ENCODE assay signal across 22 cellular contexts in the genomic region with DNA sequence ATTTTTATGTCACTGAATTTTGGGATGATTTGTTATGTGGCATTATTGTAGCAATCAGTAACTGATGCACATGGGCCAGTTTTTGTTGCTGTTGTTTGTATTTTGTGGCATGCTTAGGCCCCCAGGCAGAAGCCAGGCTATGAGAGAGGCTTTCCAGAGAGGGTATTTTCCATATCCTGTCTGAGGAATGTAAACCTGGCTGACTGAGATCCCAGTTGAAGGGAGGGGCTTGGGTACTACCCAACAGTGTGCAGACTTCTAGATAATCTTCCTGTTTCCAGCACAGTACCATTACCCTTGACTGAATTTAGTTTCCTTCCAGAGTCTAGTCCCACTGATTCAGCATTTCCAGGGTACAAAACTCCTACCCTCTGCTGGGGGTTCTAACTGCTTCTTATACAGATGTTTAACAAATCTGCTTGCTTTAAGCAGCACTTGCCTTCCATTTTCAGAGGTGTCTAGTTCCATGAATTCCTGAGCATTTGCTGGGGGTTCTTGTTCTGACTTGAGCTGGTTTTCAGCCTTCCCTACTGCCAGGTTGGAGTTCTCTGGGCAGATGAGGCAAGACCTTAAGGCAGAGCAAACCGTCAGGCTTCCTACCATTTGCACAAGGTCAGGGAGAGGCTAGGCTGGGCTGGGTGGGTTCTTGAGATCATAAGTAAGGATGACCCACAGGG.
DNase-seq lines count a peak whose midpoint lies in the region; ATAC-seq and TF ChIP-seq lines count a peak whose summit lies in the region.
"Had no signal": no experiment of that assay in that cellular context is flagged by ENCODE, and none has a peak within 500 bp of the region (broad histone marks: within the 10 kb centered on the region; RNA-seq: fewer than 3 reads in every experiment).

No MANE protein-coding gene starts in this region.

- H3K4me2 ChIP-seq in IMR-90 (ENCODE audit: low read depth, low read length): no peak overlapping the region
- H3K4me2 ChIP-seq: BLaER1 had no signal

- no peak overlapping the region; the same call in 1 of the 2 replicates for H3K56ac ChIP-seq in IMR-90 (ENCODE audit: extremely low read depth, insufficient read depth, low read length)

- H2BK20ac ChIP-seq in IMR-90 (ENCODE audit: low read depth, low read length): peak overlapping the region; percentile 10; the same call in 1 of the 2 replicates

- TF ChIP-seq CTCF in IMR-90 (conservative IDR thresholded peaks at IDR 0.05; ENCODE audit: low read depth, low read length) (no peak), epithelial cell of esophagus (IDR thresholded peaks at IDR 0.05; ENCODE audit: insufficient read depth, low read depth, low read length, missing control alignments) (no peak), mucosa of descending colon (IDR thresholded peaks at IDR 0.05) (no peak)

- no peak overlapping the region for H3K4me3 Mint-ChIP-seq in activated T-cell treated with anti-CD3 and anti-CD28 coated beads, Interleukin-2, amount 50 U/mL, for 24 hours
- H3K4me3 Mint-ChIP-seq: stimulated activated memory B cell treated with anti-CD40 and anti-IgM and Interleukin-4, amounts not matched to agents 10 μg/mL and 1 μg/mL and 100 μg/mL, for 72 hours; WTC11 had no signal

- peak overlapping the region; percentile 66 for H3K18ac ChIP-seq in IMR-90 (ENCODE audit: low read depth, low read length)

- H3K14ac ChIP-seq in IMR-90 (replicated peaks; ENCODE audit: low read depth, low read length): peak overlapping the region; percentile 61; the same call in 1 of the 2 replicates

- POLR2A ChIA-PET in IMR-90 (lab: Charles Lee; ENCODE audit: unreplicated experiment): no interaction called here

- 0 out of 2 replicates have a peak overlapping the region, but pooled peaks have one; percentile 16 for H4K91ac ChIP-seq in IMR-90 (ENCODE audit: insufficient read depth, low read depth, low read length)

- no peaks in the 10 kb centered on the region for H3K9me1 ChIP-seq in IMR-90 (ENCODE audit: insufficient read depth, low read length)

- no TSS peak for BruUV-seq in IMR-90 (replicated peaks; lab: Mats Ljungman, UMichigan)

- H4K8ac ChIP-seq in IMR-90 (ENCODE audit: low read depth in 2 of 2, low read length in 2 of 2): peak overlapping the region; percentile 59 to 83

- no peak for TF ChIP-seq RAD21 in IMR-90 (IDR thresholded peaks at IDR 0.05; ENCODE audit: low read length)

- H2AFZ ChIP-seq in IMR-90 (replicated peaks; ENCODE audit: low read length, poor library complexity): no peak overlapping the region

- no CpG with 5 or more reads among the region's 1 CpG for WGBS in IMR-90 (ENCODE audit: extremely low coverage in 2 of 2, insufficient read length in 1 of 2), 2 experiments

- H3K9me3 ChIP-seq in IMR-90 (ENCODE audit: control insufficient read depth, insufficient read depth, low read length): peaks cover 3% of the 10 kb centered on the region
- H3K9me3 ChIP-seq in mucosa of descending colon: no peaks in the 10 kb centered on the region
- H3K9me3 ChIP-seq: gastrocnemius medialis, suprapubic skin had no signal

- no peaks in the 10 kb centered on the region for H3K27me3 ChIP-seq in IMR-90 (ENCODE audit: control insufficient read depth, insufficient read depth, low read length)
- H3K27me3 ChIP-seq: gastrocnemius medialis, suprapubic skin had no signal

- H3K9ac ChIP-seq in IMR-90 (ENCODE audit: low read depth, low read length): no peak overlapping the region
- H3K9ac ChIP-seq: BLaER1 had no signal

- H3K27me3 Mint-ChIP-seq in activated T-cell treated with anti-CD3 and anti-CD28 coated beads, Interleukin-2, amount 50 U/mL, for 24 hours: peaks cover 76% of the 10 kb centered on the region
- H3K27me3 Mint-ChIP-seq: stimulated activated memory B cell treated with anti-CD40 and anti-IgM and Interleukin-4, amounts not matched to agents 10 μg/mL and 1 μg/mL and 100 μg/mL, for 72 hours had no signal

- no peak overlapping the region for H3K4me3 ChIP-seq in IMR-90 (ENCODE audit: insufficient read depth, low read depth, low read length)
- H3K4me3 ChIP-seq in epithelial cell of esophagus (ENCODE audit: low read length): no peak overlapping the region
- no peak overlapping the region for H3K4me3 ChIP-seq in mucosa of descending colon
- H3K4me3 ChIP-seq: BLaER1, gastrocnemius medialis, suprapubic skin had no signal

- peak overlapping the region; percentile 84 for H3K4ac ChIP-seq in IMR-90 (ENCODE audit: low read depth, low read length)

- intact Hi-C loops in IMR-90 (cut with micrococcal nuclease): no loop called here
- intact Hi-C loops in mucosa of descending colon (cut with DNase I, micrococcal nuclease): no loop called here

- peak overlapping the region; percentile 34 for H4K5ac ChIP-seq in IMR-90 (ENCODE audit: low read depth, low read length)

- peak overlapping the region; percentile 89 for H2BK5ac ChIP-seq in IMR-90 (ENCODE audit: low read depth, low read length, poor library complexity, severe bottlenecking)

- TF ChIP-seq POLR2A in IMR-90 (IDR thresholded peaks at IDR 0.05; ENCODE audit: low read depth, low read length): no peak

- H3K79me1 ChIP-seq in IMR-90 (ENCODE audit: low read depth in 1 of 2, low read length in 2 of 2): no peaks in the 10 kb centered on the region

- peak overlapping the region; percentile 29; the same call in 1 of the 3 replicates for H2BK15ac ChIP-seq in IMR-90 (ENCODE audit: low read depth, low read length)

- dilution Hi-C loops in IMR-90 (cut with HindIII; ENCODE audit: low sequenced_read_pairs, unreplicated experiment): no loop called here

- H2AK9ac ChIP-seq in IMR-90 (replicated peaks; ENCODE audit: low read depth, low read length, poor library complexity): no peak overlapping the region

- no peaks in the 10 kb centered on the region for H4K20me1 ChIP-seq in IMR-90 (ENCODE audit: insufficient read depth, low read length)
- H4K20me1 ChIP-seq: BLaER1 had no signal

- H3K27ac ChIP-seq in IMR-90 (ENCODE audit: insufficient read depth, low read length): peak overlapping the region; percentile 98
- H3K27ac ChIP-seq: BLaER1, suprapubic skin had no signal

- H3K36me3 ChIP-seq in IMR-90 (ENCODE audit: control insufficient read depth, insufficient read depth, low read length): no peaks in the 10 kb centered on the region
- H3K36me3 ChIP-seq in mucosa of descending colon (ENCODE audit: low read depth): no peaks in the 10 kb centered on the region
- H3K36me3 ChIP-seq: BLaER1, gastrocnemius medialis, suprapubic skin had no signal

- H3K4me1 Mint-ChIP-seq in activated T-cell treated with anti-CD3 and anti-CD28 coated beads, Interleukin-2, amount 50 U/mL, for 24 hours (ENCODE audit: low read depth): no peaks in the 10 kb centered on the region

- CTCF ChIA-PET in IMR-90 (lab: Yijun Ruan, JAX): interaction anchor here (1.5 kb wide), 1 partner anchor 518 kb away, joined by 3 read pairs; no protein-coding TSS in a partner anchor

- peak; percentile 7 for DNase-seq in A172 (ENCODE audit: low spot score)
- peak; percentile 54 for DNase-seq in IMR-90
- peak; percentile 27 for DNase-seq in epithelial cell of esophagus (ENCODE audit: low read depth)
- DNase-seq in mucosa of descending colon: no peak
- no peak for DNase-seq in activated T-cell treated with anti-CD3 and anti-CD28 coated beads, Interleukin-2, amount 50 U/mL, for 24 hours
- DNase-seq in medulla oblongata (ENCODE audit: extremely low spot score): no peak
- DNase-seq in KG1 (lab: John Stamatoyannopoulos, UW): no peak
- DNase-seq: aorta, COR-L47, erythroblast, gastrocnemius medialis, H7, Karpas-422, NCI-H1694 treated with DMSO at 0.1 percent for 48 hours, occipital lobe, T1000 had no signal

- ATAC-seq in IMR-90 (ENCODE audit: low read depth): no peak
- peak; percentile 26 for ATAC-seq in mucosa of descending colon
- ATAC-seq in GM21367 (IDR thresholded peaks at IDR 0.05; ENCODE audit: unreplicated experiment): no peak
- ATAC-seq: activated naive CD4-positive, alpha-beta T cell treated with anti-CD3 and anti-CD28 coated beads, Interleukin-2, amount 50 U/mL, for 72 hours; gastrocnemius medialis; stimulated activated memory B cell treated with anti-CD40 and anti-IgM and Interleukin-4, amounts not matched to agents 10 μg/mL and 1 μg/mL and 100 μg/mL, for 72 hours; WTC11 had no signal

- H3K27ac Mint-ChIP-seq in activated T-cell treated with anti-CD3 and anti-CD28 coated beads, Interleukin-2, amount 50 U/mL, for 24 hours: no peak overlapping the region
- H3K27ac Mint-ChIP-seq: activated naive CD4-positive, alpha-beta T cell treated with anti-CD3 and anti-CD28 coated beads, Interleukin-2, amount 50 U/mL, for 72 hours; stimulated activated memory B cell treated with anti-CD40 and anti-IgM and Interleukin-4, amounts not matched to agents 10 μg/mL and 1 μg/mL and 100 μg/mL, for 72 hours; WTC11 had no signal

- peak overlapping the region; percentile 41; the same call in 1 of the 2 replicates for H2AK5ac ChIP-seq in IMR-90 (ENCODE audit: low read depth, low read length)

- peak overlapping the region; percentile 15; the same call in 1 of the 2 replicates for H3K23ac ChIP-seq in IMR-90 (ENCODE audit: low read depth, low read length)

- H3K36me3 Mint-ChIP-seq in activated T-cell treated with anti-CD3 and anti-CD28 coated beads, Interleukin-2, amount 50 U/mL, for 24 hours (ENCODE audit: low read depth): no peaks in the 10 kb centered on the region
- H3K36me3 Mint-ChIP-seq: stimulated activated memory B cell treated with anti-CD40 and anti-IgM and Interleukin-4, amounts not matched to agents 10 μg/mL and 1 μg/mL and 100 μg/mL, for 72 hours had no signal

- in situ Hi-C loops in IMR-90 (cut with MboI; ENCODE audit: low sequenced_read_pairs): no loop called here

- peak overlapping the region; percentile 89 for H2BK120ac ChIP-seq in IMR-90 (ENCODE audit: low read depth, low read length)

- peaks cover 8% of the 10 kb centered on the region for H3K9me3 Mint-ChIP-seq in activated T-cell treated with anti-CD3 and anti-CD28 coated beads, Interleukin-2, amount 50 U/mL, for 24 hours
- H3K9me3 Mint-ChIP-seq: stimulated activated memory B cell treated with anti-CD40 and anti-IgM and Interleukin-4, amounts not matched to agents 10 μg/mL and 1 μg/mL and 100 μg/mL, for 72 hours had no signal

- peaks cover 3% of the 10 kb centered on the region; the same call in 1 of the 2 replicates for H3K4me1 ChIP-seq in IMR-90 (ENCODE audit: control insufficient read depth, insufficient read depth, low read length)
- no peaks in the 10 kb centered on the region for H3K4me1 ChIP-seq in mucosa of descending colon (ENCODE audit: low read depth)
- H3K4me1 ChIP-seq: BLaER1, suprapubic skin had no signal

TF ChIP-seq in IMR-90, 13 proteins besides CTCF, POLR2A, EP300 and RAD21 (continues in another document):
- TF ChIP-seq CEBPB (IDR thresholded peaks at IDR 0.05; ENCODE audit: low read depth, low read length): no peak
- no peak for TF ChIP-seq ELK1 (IDR thresholded peaks at IDR 0.05; ENCODE audit: borderline replicate concordance, low read depth, low read length)

Comparison
In these comparisons a context has a peak if more than half of its experiments do, and no peak if none do; other contexts are left out.
1. DNase-seq: peak in A172 (single experiment), IMR-90 (single experiment) and epithelial cell of esophagus (single experiment); none in mucosa of descending colon (0 of 3), activated T-cell treated with anti-CD3 and anti-CD28 coated beads, Interleukin-2, amount 50 U/mL, for 24 hours (single experiment), medulla oblongata (single experiment) and KG1 (single experiment).